15 cellular contexts compared by ENCODE assay signal in genomic region chr6:106149472-106150069, GRCh38.
DNase-seq lines count a peak whose midpoint lies in the region; ATAC-seq, FAIRE-seq and TF ChIP-seq lines count a peak whose summit lies in the region.
"Had no signal": no experiment of that assay in that cellular context is flagged by ENCODE, and none has a peak within 500 bp of the region (broad histone marks: within the 10 kb centered on the region; RNA-seq: fewer than 3 reads in every experiment).

No MANE protein-coding gene starts in this region.

- H2BK120ac ChIP-seq in H1 (replicated peaks; ENCODE audit: low read depth, low read length), result no peak overlapping the region

- no peak overlapping the region for H3K4me2 ChIP-seq in H1 (ENCODE audit: insufficient read depth in 1 of 2, low read depth in 2 of 2, low read length in 2 of 2)

- H3K4me1 Mint-ChIP-seq in CD8-positive, alpha-beta T cell (ENCODE audit: low read depth), result peaks cover 15% of the 10 kb centered on the region
- H3K4me1 Mint-ChIP-seq in activated CD8-positive, alpha-beta T cell treated with anti-CD3 and anti-CD28 coated beads for 36 hours (ENCODE audit: low read depth), result peaks cover 57% of the 10 kb centered on the region

- H2BK5ac ChIP-seq in H1 (ENCODE audit: low read depth, low read length), result no peak overlapping the region

- no peaks in the 10 kb centered on the region for H3K79me1 ChIP-seq in H1 (ENCODE audit: low read depth, low read length)

- no peaks in the 10 kb centered on the region for H3K79me2 ChIP-seq in H1 (ENCODE audit: control insufficient read depth in 1 of 2, insufficient read depth in 2 of 2, low read length in 2 of 2)

- no peak overlapping the region for H3K27ac ChIP-seq in CD8-positive, alpha-beta T cell (ENCODE audit: low read depth, low read length)
- H3K27ac ChIP-seq in H1 (ENCODE audit: low read depth, low read length), result no peak overlapping the region

- H4K5ac ChIP-seq in H1 (ENCODE audit: insufficient read length, low read depth, low read length), result no peak overlapping the region

- peak; percentile 82 for ATAC-seq in CD8-positive, alpha-beta T cell
- peak; percentile 29 for ATAC-seq in GM18502 (IDR thresholded peaks at IDR 0.05; ENCODE audit: poor library complexity, unreplicated experiment)
- ATAC-seq in activated CD8-positive, alpha-beta T cell treated with anti-CD3 and anti-CD28 coated beads for 36 hours, result peak; percentile 76
- ATAC-seq in GM19467 (IDR thresholded peaks at IDR 0.05; ENCODE audit: unreplicated experiment), result no peak
- ATAC-seq: left colon had no signal

- H2AFZ ChIP-seq in H1 (ENCODE audit: low read length), result no peak overlapping the region

- peaks cover 3% of the 10 kb centered on the region; the same call in 1 of the 2 replicates for H3K23me2 ChIP-seq in H1 (ENCODE audit: low read depth, low read length)

- H3K23ac ChIP-seq in H1 (ENCODE audit: insufficient read length), result no peak overlapping the region

- DNase-seq in CD8-positive, alpha-beta T cell, result peak in 2 of 7 experiments; percentile 25 to 50
- peak; percentile 83 for DNase-seq in activated CD8-positive, alpha-beta T cell treated with anti-CD3 and anti-CD28 coated beads for 36 hours
- DNase-seq in H1 (ENCODE audit: low read depth in 1 of 2, low spot score in 2 of 2), result no peak
- DNase-seq in GM20000 (ENCODE audit: low spot score), result no peak
- DNase-seq in NCI-H446 (lab: John Stamatoyannopoulos, UW), result no peak
- DNase-seq: amniotic stem cell; DMS53; KG1; left colon; NCI-H1105 treated with DMSO at 0.1 percent for 48 hours; stimulated activated CD4-positive, alpha-beta T cell treated with anti-CD3 and anti-CD28 coated beads, Interleukin-4, amount 100 ng/mL, for 1 hour had no signal

- no peak for TF ChIP-seq POLR2A in H1 (IDR thresholded peaks at IDR 0.05; ENCODE audit: control extremely low read depth in 1 of 2, low read depth in 2 of 2, low read length in 2 of 2)

- H2AK5ac ChIP-seq in H1 (ENCODE audit: low read depth, low read length), result no peak overlapping the region

- H3K9me3 Mint-ChIP-seq in CD8-positive, alpha-beta T cell, result no peaks in the 10 kb centered on the region
- peaks cover 10% of the 10 kb centered on the region for H3K9me3 Mint-ChIP-seq in activated CD8-positive, alpha-beta T cell treated with anti-CD3 and anti-CD28 coated beads for 36 hours

- CTCF ChIA-PET in CD8-positive, alpha-beta T cell (lab: Charles Lee), result interaction anchor here (0.7 kb wide), 1 partner anchor 56 kb away, joined by 3 read pairs; no protein-coding TSS in a partner anchor
- CTCF ChIA-PET in activated CD8-positive, alpha-beta T cell treated with anti-CD3 and anti-CD28 coated beads for 36 hours (lab: Charles Lee), result interaction anchor here (1.2 to 1.4 kb wide), 2 partner anchors 13 to 74 kb away, joined by 4 to 5 read pairs; no protein-coding TSS in a partner anchor
- CTCF ChIA-PET in H1 (lab: Charles Lee; ENCODE audit: partially characterized antibody), result interaction anchor here (1.3 kb wide), 1 partner anchor 14 kb away, joined by 3 read pairs; no protein-coding TSS in a partner anchor

- H3K9me3 ChIP-seq in CD8-positive, alpha-beta T cell (ENCODE audit: low read length), result no peaks in the 10 kb centered on the region
- no peaks in the 10 kb centered on the region for H3K9me3 ChIP-seq in H1 (ENCODE audit: insufficient read depth in 2 of 2, low read depth in 1 of 2, low read length in 1 of 2)

- H3K4ac ChIP-seq in H1 (replicated peaks; ENCODE audit: insufficient read length, low read depth, low read length), result no peak overlapping the region

- TF ChIP-seq CTCF in CD8-positive, alpha-beta T cell (IDR thresholded peaks at IDR 0.05), result no peak
- TF ChIP-seq CTCF in activated CD8-positive, alpha-beta T cell treated with anti-CD3 and anti-CD28 coated beads for 36 hours (IDR thresholded peaks at IDR 0.05), result no peak
- no peak for TF ChIP-seq CTCF in H1 (IDR thresholded peaks at IDR 0.05; ENCODE audit: control extremely low read depth in 1 of 3, insufficient read depth in 1 of 3, low read depth in 1 of 3, low read length in 3 of 3)
- no peak for TF ChIP-seq CTCF in GM20000 (IDR thresholded peaks at IDR 0.05; ENCODE audit: extremely low read depth, missing control alignments)

- no peaks in the 10 kb centered on the region for H3K27me3 Mint-ChIP-seq in CD8-positive, alpha-beta T cell (ENCODE audit: low read depth)
- peaks cover 2% of the 10 kb centered on the region for H3K27me3 Mint-ChIP-seq in activated CD8-positive, alpha-beta T cell treated with anti-CD3 and anti-CD28 coated beads for 36 hours
- H3K27me3 Mint-ChIP-seq: B cell had no signal

- 64% methylated on average over 1 of the region's 1 CpG; no CpG with 5 or more reads in 1 of the 2 experiments for WGBS in H1 (ENCODE audit: extremely low coverage in 1 of 2, insufficient coverage in 1 of 2, insufficient read length in 1 of 2, insufficient replicate concordance in 2 of 2, low coverage in 1 of 2, low lambda C conversion rate in 2 of 2, missing lambda C conversion rate in 1 of 2), 2 experiments

- TF ChIP-seq EP300 in H1 (IDR thresholded peaks at IDR 0.05; ENCODE audit: borderline replicate concordance in 1 of 2, low read depth in 2 of 2, low read length in 2 of 2), result no peak

- H2BK20ac ChIP-seq in H1 (ENCODE audit: low read length), result no peak overlapping the region

- TF ChIP-seq RAD21 in H1 (IDR thresholded peaks at IDR 0.05 in 1 of 2, conservative IDR thresholded peaks at IDR 0.05 in 1 of 2; ENCODE audit: low read depth in 2 of 2, low read length in 2 of 2), result no peak

- peak overlapping the region; percentile 10 for H3K27ac Mint-ChIP-seq in CD8-positive, alpha-beta T cell
- peak overlapping the region; percentile 87 for H3K27ac Mint-ChIP-seq in activated CD8-positive, alpha-beta T cell treated with anti-CD3 and anti-CD28 coated beads for 36 hours
- H3K27ac Mint-ChIP-seq: B cell had no signal

- no peak overlapping the region for H3K4me3 ChIP-seq in CD8-positive, alpha-beta T cell (ENCODE audit: low read depth, low read length)
- no peak overlapping the region for H3K4me3 ChIP-seq in H1 (ENCODE audit: extremely low read depth in 1 of 4, insufficient read depth in 2 of 4, low read depth in 3 of 4, low read length in 4 of 4)

- POLR2A ChIA-PET in CD8-positive, alpha-beta T cell (lab: Charles Lee), result no interaction called here
- POLR2A ChIA-PET in activated CD8-positive, alpha-beta T cell treated with anti-CD3 and anti-CD28 coated beads for 36 hours (lab: Charles Lee), result interaction anchor here (0.8 to 1.4 kb wide), 4 partner anchors 11 to 57 kb away, joined by 3 to 4 read pairs (median 4); no protein-coding TSS in a partner anchor
- POLR2A ChIA-PET in H1 (lab: Charles Lee; ENCODE audit: partially characterized antibody), result no interaction called here

- H2BK12ac ChIP-seq in H1 (ENCODE audit: low read depth, low read length), result no peak overlapping the region

- no peak for FAIRE-seq in H1 (lab: Jason Lieb, UNC)
- FAIRE-seq: endometrium had no signal

- H3K18ac ChIP-seq in H1 (ENCODE audit: extremely low read depth, low read length), result no peak overlapping the region

- intact Hi-C loops in CD8-positive, alpha-beta T cell (cut with DNase I, micrococcal nuclease), result loop anchor here in 1 of 2 experiments (10.0 kb wide), 1 partner anchor 45 kb away; no protein-coding TSS in a partner anchor
- intact Hi-C loops in activated CD8-positive, alpha-beta T cell treated with anti-CD3 and anti-CD28 coated beads for 36 hours (cut with micrococcal nuclease), result no loop called here

- H3K36me3 Mint-ChIP-seq in CD8-positive, alpha-beta T cell, result no peaks in the 10 kb centered on the region
- H3K36me3 Mint-ChIP-seq in activated CD8-positive, alpha-beta T cell treated with anti-CD3 and anti-CD28 coated beads for 36 hours (ENCODE audit: low read depth), result peaks cover 3% of the 10 kb centered on the region

- H4K20me1 ChIP-seq in H1 (replicated peaks in 1 of 2; ENCODE audit: control insufficient read depth in 1 of 2, insufficient read depth in 2 of 2, low read length in 2 of 2), result no peaks in the 10 kb centered on the region

- H3K14ac ChIP-seq in H1 (ENCODE audit: insufficient read length), result no peak overlapping the region

- H3K9ac ChIP-seq in H1 (replicated peaks in 1 of 4; ENCODE audit: extremely low read depth in 1 of 4, low read depth in 3 of 4, low read length in 3 of 4), result no peak overlapping the region

- H3K56ac ChIP-seq in H1 (replicated peaks; ENCODE audit: insufficient read length, low read depth, low read length), result no peak overlapping the region

- H3K27me3 ChIP-seq in CD8-positive, alpha-beta T cell (ENCODE audit: insufficient read depth, low read length), result no peaks in the 10 kb centered on the region
- H3K27me3 ChIP-seq in H1 (replicated peaks in 1 of 4; ENCODE audit: control insufficient read depth in 3 of 4, extremely low read depth in 1 of 4, insufficient read depth in 3 of 4, low read length in 3 of 4), result no peaks in the 10 kb centered on the region

- no peak overlapping the region for H4K8ac ChIP-seq in H1 (ENCODE audit: extremely low read depth, insufficient read depth, low read length)

- H4K91ac ChIP-seq in H1 (replicated peaks; ENCODE audit: insufficient read length, low read length), result no peak overlapping the region

- no peaks in the 10 kb centered on the region for H3K4me1 ChIP-seq in CD8-positive, alpha-beta T cell (ENCODE audit: insufficient read depth, low read length)
- H3K4me1 ChIP-seq in H1 (replicated peaks in 1 of 4; ENCODE audit: control insufficient read depth in 3 of 4, insufficient read depth in 4 of 4, low read length in 3 of 4), result peaks cover 0 to 8% (median 2%) of the 10 kb centered on the region in 4 experiments; a peak in 2 of 7 replicates

- H3K36me3 ChIP-seq in CD8-positive, alpha-beta T cell (ENCODE audit: insufficient read depth, low read length), result no peaks in the 10 kb centered on the region
- H3K36me3 ChIP-seq in H1 (ENCODE audit: control insufficient read depth in 2 of 4, insufficient read depth in 4 of 4, low read length in 3 of 4), result no peaks in the 10 kb centered on the region

- H2BK15ac ChIP-seq in H1 (ENCODE audit: low read length), result 0 out of 2 replicates have a peak overlapping the region, but pooled peaks have one; percentile 8

- no peak overlapping the region for H3K4me3 Mint-ChIP-seq in CD8-positive, alpha-beta T cell
- no peak overlapping the region for H3K4me3 Mint-ChIP-seq in activated CD8-positive, alpha-beta T cell treated with anti-CD3 and anti-CD28 coated beads for 36 hours
- H3K4me3 Mint-ChIP-seq: B cell had no signal

TF ChIP-seq in H1, 55 proteins besides CTCF, POLR2A, EP300 and RAD21 (continues in another document):
- TF ChIP-seq CHD2 (IDR thresholded peaks at IDR 0.05; ENCODE audit: low read length), result no peak
- TF ChIP-seq SUZ12 (IDR thresholded peaks at IDR 0.05; ENCODE audit: low read length), result no peak
- TF ChIP-seq KDM1A (IDR thresholded peaks at IDR 0.05; ENCODE audit: borderline replicate concordance, low read length), result no peak
- TF ChIP-seq POLR2AphosphoS5 (IDR thresholded peaks at IDR 0.05; ENCODE audit: low read depth, low read length), result no peak
- TF ChIP-seq SRF (IDR thresholded peaks at IDR 0.05; ENCODE audit: low read depth, low read length), result no peak
- no peak for TF ChIP-seq TAF7 (optimal IDR thresholded peaks at IDR 0.05; ENCODE audit: borderline replicate concordance, low read depth, low read length)
